Comparison of ENCODE assay signal across 1 cellular context in genomic region chr11:18698341-18699268, GRCh38.
TF ChIP-seq lines count a peak whose summit lies in the region.

A gene with protein sequence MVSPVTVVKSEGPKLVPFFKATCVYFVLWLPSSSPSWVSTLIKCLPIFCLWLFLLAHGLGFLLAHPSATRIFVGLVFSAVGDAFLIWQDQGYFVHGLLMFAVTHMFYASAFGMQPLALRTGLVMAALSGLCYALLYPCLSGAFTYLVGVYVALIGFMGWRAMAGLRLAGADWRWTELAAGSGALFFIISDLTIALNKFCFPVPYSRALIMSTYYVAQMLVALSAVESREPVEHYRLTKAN (plus strand): TSS chr11:18698779. CDS start chr11:18698887, 108 bp downstream.

TF ChIP-seq in HepG2, 621 proteins besides CTCF, POLR2A, EP300 and RAD21 (continued from another document and continues in another):
- no peak for TF ChIP-seq ZNF318 (CRISPR knock-in tag; IDR thresholded peaks at IDR 0.05)
- TF ChIP-seq ZKSCAN5 (CRISPR knock-in tag; IDR thresholded peaks at IDR 0.05), result no peak
- no peak for TF ChIP-seq CHD2 (IDR thresholded peaks at IDR 0.05; ENCODE audit: low read depth, low read length)
- no peak for TF ChIP-seq HNRNPK (IDR thresholded peaks at IDR 0.05; ENCODE audit: low read depth, low read length, poor library complexity, severe bottlenecking)
- no peak for TF ChIP-seq ZNF101 (CRISPR knock-in tag; IDR thresholded peaks at IDR 0.05; ENCODE audit: borderline replicate concordance, low read depth)
- TF ChIP-seq NFKBIZ (CRISPR knock-in tag; IDR thresholded peaks at IDR 0.05), result no peak
- no peak for TF ChIP-seq TMF1 (CRISPR knock-in tag; IDR thresholded peaks at IDR 0.05; ENCODE audit: low read depth)
- no peak for TF ChIP-seq SOX6 (IDR thresholded peaks at IDR 0.05)
- TF ChIP-seq SOX6 (CRISPR knock-in tag; IDR thresholded peaks at IDR 0.05), result peak; percentile 39; the same call in 1 of the 2 replicates
- TF ChIP-seq, protein P1, sequence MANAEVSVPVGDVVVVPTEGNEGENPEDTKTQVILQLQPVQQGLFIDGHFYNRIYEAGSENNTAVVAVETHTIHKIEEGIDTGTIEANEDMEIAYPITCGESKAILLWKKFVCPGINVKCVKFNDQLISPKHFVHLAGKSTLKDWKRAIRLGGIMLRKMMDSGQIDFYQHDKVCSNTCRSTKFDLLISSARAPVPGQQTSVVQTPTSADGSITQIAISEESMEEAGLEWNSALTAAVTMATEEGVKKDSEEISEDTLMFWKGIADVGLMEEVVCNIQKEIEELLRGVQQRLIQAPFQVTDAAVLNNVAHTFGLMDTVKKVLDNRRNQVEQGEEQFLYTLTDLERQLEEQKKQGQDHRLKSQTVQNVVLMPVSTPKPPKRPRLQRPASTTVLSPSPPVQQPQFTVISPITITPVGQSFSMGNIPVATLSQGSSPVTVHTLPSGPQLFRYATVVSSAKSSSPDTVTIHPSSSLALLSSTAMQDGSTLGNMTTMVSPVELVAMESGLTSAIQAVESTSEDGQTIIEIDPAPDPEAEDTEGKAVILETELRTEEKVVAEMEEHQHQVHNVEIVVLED (CRISPR knock-in tag; IDR thresholded peaks at IDR 0.05; ENCODE audit: borderline replicate concordance), result no peak
- TF ChIP-seq ZNF580 (CRISPR knock-in tag; IDR thresholded peaks at IDR 0.05; ENCODE audit: borderline replicate concordance, low read depth), result 0 out of 2 replicates have a peak, but pooled peaks have one; percentile 33
- no peak for TF ChIP-seq SP1 (IDR thresholded peaks at IDR 0.05)
- peak; percentile 71 for TF ChIP-seq SP1 (CRISPR knock-in tag; IDR thresholded peaks at IDR 0.05)
- no peak for TF ChIP-seq GTF3A (CRISPR knock-in tag; conservative IDR thresholded peaks at IDR 0.05)
- TF ChIP-seq, protein P2, sequence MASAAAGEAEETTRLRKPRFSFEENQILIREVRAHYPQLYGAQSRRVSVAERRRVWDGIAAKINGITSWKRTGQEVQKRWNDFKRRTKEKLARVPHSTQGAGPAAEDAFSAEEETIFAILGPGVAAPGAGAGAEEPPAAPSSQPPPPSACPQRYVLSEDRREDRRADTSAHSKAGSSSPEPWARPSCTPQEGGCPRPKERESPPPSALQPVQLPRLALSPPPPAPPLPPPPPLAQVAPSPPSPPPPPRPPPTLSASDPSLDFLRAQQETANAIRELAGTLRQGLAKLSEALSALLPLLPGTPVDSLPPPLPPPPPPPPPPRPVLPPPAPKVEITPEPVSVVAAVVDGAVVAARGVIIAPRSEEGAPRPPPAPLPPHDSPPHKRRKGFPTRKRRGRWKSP (CRISPR knock-in tag; IDR thresholded peaks at IDR 0.05), result 0 out of 2 replicates have a peak, but pooled peaks have one; percentile 42
- peak; percentile 81 for TF ChIP-seq NR2C2 (CRISPR knock-in tag; IDR thresholded peaks at IDR 0.05; ENCODE audit: borderline replicate concordance)
- 0 out of 2 replicates have a peak, but pooled peaks have one; percentile 20 for TF ChIP-seq ZNF274 (CRISPR knock-in tag; IDR thresholded peaks at IDR 0.05)
- no peak for TF ChIP-seq ZNF607 (CRISPR knock-in tag; IDR thresholded peaks at IDR 0.05; ENCODE audit: borderline replicate concordance)
- TF ChIP-seq ZNF510 (CRISPR knock-in tag; IDR thresholded peaks at IDR 0.05; ENCODE audit: low read depth), result no peak
- TF ChIP-seq KDM2A (CRISPR knock-in tag; IDR thresholded peaks at IDR 0.05; ENCODE audit: borderline replicate concordance, low read depth), result peak; percentile 50; the same call in 1 of the 2 replicates
- TF ChIP-seq ZBTB7A (CRISPR knock-in tag; IDR thresholded peaks at IDR 0.05), result no peak
- TF ChIP-seq AFF4 (CRISPR knock-in tag; IDR thresholded peaks at IDR 0.05), result no peak
- TF ChIP-seq FOSL2 (CRISPR knock-in tag; IDR thresholded peaks at IDR 0.05), result peak; percentile 36; the same call in 1 of the 2 replicates
- peak; percentile 46; the same call in 1 of the 2 replicates for TF ChIP-seq SIN3A (IDR thresholded peaks at IDR 0.05; ENCODE audit: borderline replicate concordance, low read depth, low read length)
- TF ChIP-seq RBFOX2 (IDR thresholded peaks at IDR 0.05; ENCODE audit: low read depth, low read length), result 0 out of 2 replicates have a peak, but pooled peaks have one; percentile 34
- TF ChIP-seq DMAP1 (CRISPR knock-in tag; IDR thresholded peaks at IDR 0.05), result no peak
- TF ChIP-seq, protein P3, sequence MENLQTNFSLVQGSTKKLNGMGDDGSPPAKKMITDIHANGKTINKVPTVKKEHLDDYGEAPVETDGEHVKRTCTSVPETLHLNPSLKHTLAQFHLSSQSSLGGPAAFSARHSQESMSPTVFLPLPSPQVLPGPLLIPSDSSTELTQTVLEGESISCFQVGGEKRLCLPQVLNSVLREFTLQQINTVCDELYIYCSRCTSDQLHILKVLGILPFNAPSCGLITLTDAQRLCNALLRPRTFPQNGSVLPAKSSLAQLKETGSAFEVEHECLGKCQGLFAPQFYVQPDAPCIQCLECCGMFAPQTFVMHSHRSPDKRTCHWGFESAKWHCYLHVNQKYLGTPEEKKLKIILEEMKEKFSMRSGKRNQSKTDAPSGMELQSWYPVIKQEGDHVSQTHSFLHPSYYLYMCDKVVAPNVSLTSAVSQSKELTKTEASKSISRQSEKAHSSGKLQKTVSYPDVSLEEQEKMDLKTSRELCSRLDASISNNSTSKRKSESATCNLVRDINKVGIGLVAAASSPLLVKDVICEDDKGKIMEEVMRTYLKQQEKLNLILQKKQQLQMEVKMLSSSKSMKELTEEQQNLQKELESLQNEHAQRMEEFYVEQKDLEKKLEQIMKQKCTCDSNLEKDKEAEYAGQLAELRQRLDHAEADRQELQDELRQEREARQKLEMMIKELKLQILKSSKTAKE (CRISPR knock-in tag; IDR thresholded peaks at IDR 0.05; ENCODE audit: borderline replicate concordance), result peak; percentile 58; the same call in 1 of the 2 replicates
- TF ChIP-seq RERE (CRISPR knock-in tag; IDR thresholded peaks at IDR 0.05; ENCODE audit: low read depth), result 0 out of 2 replicates have a peak, but pooled peaks have one; percentile 31
- no peak for TF ChIP-seq HIVEP1 (CRISPR knock-in tag; IDR thresholded peaks at IDR 0.05)
